Comparison of ENCODE assay signal across 12 cellular contexts in the genomic region with DNA sequence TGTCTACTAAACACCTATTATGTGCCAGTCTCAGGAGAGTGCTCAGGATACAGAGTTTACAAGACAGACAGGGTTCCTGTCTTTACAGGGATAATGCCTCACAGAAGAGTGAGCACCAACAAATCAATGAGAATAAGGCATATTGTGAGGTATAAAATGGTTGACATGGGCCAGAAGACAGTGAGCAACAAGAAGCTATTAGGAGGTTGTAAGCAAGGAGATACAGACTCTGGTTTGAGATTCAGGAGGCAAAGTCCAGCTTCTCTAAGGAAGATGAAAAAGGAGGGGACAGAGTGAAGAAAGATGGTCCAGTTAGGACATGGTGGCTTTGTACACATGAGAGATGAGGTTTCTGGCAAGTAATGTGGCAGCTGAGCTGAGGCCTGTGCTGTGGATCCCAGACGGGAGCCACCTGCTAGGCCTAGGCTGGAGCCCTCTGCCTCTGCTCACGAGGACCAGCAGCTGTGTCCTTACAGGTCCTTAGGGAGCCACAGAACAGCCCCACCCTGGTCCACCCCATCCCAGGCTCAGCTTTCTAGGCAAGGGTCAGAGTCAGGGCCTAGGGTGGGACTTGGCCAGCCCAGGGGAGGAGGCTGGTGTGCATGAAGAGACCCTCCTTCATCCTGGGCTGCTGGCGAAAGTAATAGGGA.
DNase-seq lines count a peak whose midpoint lies in the region; ATAC-seq and TF ChIP-seq lines count a peak whose summit lies in the region.
"Had no signal": no experiment of that assay in that cellular context is flagged by ENCODE, and none has a peak within 500 bp of the region (broad histone marks: within the 10 kb centered on the region; RNA-seq: fewer than 3 reads in every experiment).

No MANE protein-coding gene starts in this region.

- no peak for TF ChIP-seq CTCF in glutamatergic neuron (IDR thresholded peaks at IDR 0.05; ENCODE audit: partially characterized antibody, unreplicated experiment)
- no peak for TF ChIP-seq CTCF in transverse colon (IDR thresholded peaks at IDR 0.05)
- no peak for TF ChIP-seq CTCF in type B pancreatic cell (conservative IDR thresholded peaks at IDR 0.05)

- 73% methylated on average over 3 of the region's 3 CpGs; no CpG with 5 or more reads in 1 of the 2 donors for WGBS in transverse colon (ENCODE audit: low coverage in 1 of 2), 2 donors

- H3K4me3 Mint-ChIP-seq in glutamatergic neuron (ENCODE audit: unreplicated experiment) (peak overlapping the region; percentile 17), type B pancreatic cell (no peak overlapping the region)
- H3K4me3 Mint-ChIP-seq: stimulated activated naive B cell treated with anti-CD40 and anti-IgM and Interleukin-4, amounts not matched to agents 10 μg/mL and 1 μg/mL and 100 μg/mL, for 72 hours had no signal

- TF ChIP-seq POLR2A in transverse colon (IDR thresholded peaks at IDR 0.05) (no peak), GM18505 (IDR thresholded peaks at IDR 0.05; ENCODE audit: borderline replicate concordance, extremely low read depth, insufficient read depth, insufficient read length) (no peak)

- DNase-seq in HuH-7 (ENCODE audit: low spot score) (peak; percentile 20), glutamatergic neuron (no peak), retina (peak; percentile 16), AG08395 (ENCODE audit: low spot score) (no peak), transverse colon (no peak), type B pancreatic cell (ENCODE audit: extremely low spot score, unreplicated experiment) (no peak)
- DNase-seq: activated T-cell treated with anti-CD3 and anti-CD28 coated beads, Interleukin-2, amount 50 U/mL, for 48 hours; NCI-H446; stimulated activated naive B cell treated with anti-CD40 and anti-IgM and Interleukin-4, amounts not matched to agents 10 μg/mL and 1 μg/mL and 100 μg/mL, for 72 hours had no signal

- in situ Hi-C loops in transverse colon (cut with MboI; ENCODE audit: low pct_ligation_motif_present in 1 of 4, low pct_unique_long_range_greater_than_20kb in 1 of 4, low sequenced_read_pairs in 3 of 4) = no loop called here

- H3K4me1 ChIP-seq in BLaER1 treated with 17β-estradiol and CSF1 and Interleukin-3, amounts not matched to agents 10 nM and 100 nM = peaks cover 18 to 51% (median 46%) of the 10 kb centered on the region in 10 experiments
- no peaks in the 10 kb centered on the region for H3K4me1 ChIP-seq in transverse colon

- no peak overlapping the region; a peak in 1 of 22 replicates for H3K9ac ChIP-seq in BLaER1 treated with 17β-estradiol and CSF1 and Interleukin-3, amounts not matched to agents 10 nM and 100 nM

- no peaks in the 10 kb centered on the region for H3K36me3 ChIP-seq in BLaER1 treated with 17β-estradiol and CSF1 and Interleukin-3, amounts not matched to agents 10 nM and 100 nM
- no peaks in the 10 kb centered on the region for H3K36me3 ChIP-seq in transverse colon

- H3K9me3 Mint-ChIP-seq in glutamatergic neuron (ENCODE audit: unreplicated experiment) (peaks cover 6% of the 10 kb centered on the region), type B pancreatic cell (no peaks in the 10 kb centered on the region)
- H3K9me3 Mint-ChIP-seq: stimulated activated naive B cell treated with anti-CD40 and anti-IgM and Interleukin-4, amounts not matched to agents 10 μg/mL and 1 μg/mL and 100 μg/mL, for 72 hours had no signal

- no peaks in the 10 kb centered on the region for H3K27me3 ChIP-seq in BLaER1 treated with 17β-estradiol and CSF1 and Interleukin-3, amounts not matched to agents 10 nM and 100 nM
- H3K27me3 ChIP-seq in transverse colon = no peaks in the 10 kb centered on the region

- H3K27me3 Mint-ChIP-seq in glutamatergic neuron (ENCODE audit: unreplicated experiment) (peaks cover 11% of the 10 kb centered on the region), type B pancreatic cell (peaks cover 44% of the 10 kb centered on the region)
- H3K27me3 Mint-ChIP-seq: stimulated activated naive B cell treated with anti-CD40 and anti-IgM and Interleukin-4, amounts not matched to agents 10 μg/mL and 1 μg/mL and 100 μg/mL, for 72 hours had no signal

- H3K9me3 ChIP-seq in BLaER1 treated with 17β-estradiol and CSF1 and Interleukin-3, amounts not matched to agents 10 nM and 100 nM (replicated peaks in 1 of 11) = peaks cover 5 to 12% (median 11%) of the 10 kb centered on the region in 11 experiments; a peak in 18 of 22 replicates
- H3K9me3 ChIP-seq in transverse colon = no peaks in the 10 kb centered on the region

- H3K27ac ChIP-seq in BLaER1 treated with 17β-estradiol and CSF1 and Interleukin-3, amounts not matched to agents 10 nM and 100 nM = peak overlapping the region in 4 of 11 experiments; percentile 9 to 40 (median 18); a peak in 6 of 22 replicates
- no peak overlapping the region for H3K27ac ChIP-seq in transverse colon
- H3K27ac ChIP-seq: SK-N-MC had no signal

- TF ChIP-seq EP300 in transverse colon (IDR thresholded peaks at IDR 0.05; ENCODE audit: low read depth) = no peak

- no peak overlapping the region for H3K4me3 ChIP-seq in BLaER1 treated with 17β-estradiol and CSF1 and Interleukin-3, amounts not matched to agents 10 nM and 100 nM
- H3K4me3 ChIP-seq in transverse colon = no peak overlapping the region
- H3K4me3 ChIP-seq: SK-N-MC had no signal

- ATAC-seq in GM18505 (IDR thresholded peaks at IDR 0.05; ENCODE audit: unreplicated experiment) = no peak

- H3K4me2 ChIP-seq in BLaER1 treated with 17β-estradiol and CSF1 and Interleukin-3, amounts not matched to agents 10 nM and 100 nM = peak overlapping the region; percentile 36 to 76 (median 71); a peak in 21 of 22 replicates

- no peaks in the 10 kb centered on the region for H4K20me1 ChIP-seq in BLaER1 treated with 17β-estradiol and CSF1 and Interleukin-3, amounts not matched to agents 10 nM and 100 nM

- H3K36me3 Mint-ChIP-seq in glutamatergic neuron (ENCODE audit: unreplicated experiment) (peaks cover 14% of the 10 kb centered on the region), type B pancreatic cell (no peaks in the 10 kb centered on the region)
- H3K36me3 Mint-ChIP-seq: stimulated activated naive B cell treated with anti-CD40 and anti-IgM and Interleukin-4, amounts not matched to agents 10 μg/mL and 1 μg/mL and 100 μg/mL, for 72 hours had no signal

- H3K27ac Mint-ChIP-seq in glutamatergic neuron (ENCODE audit: unreplicated experiment) = peak overlapping the region; percentile 70
- no peak overlapping the region for H3K27ac Mint-ChIP-seq in type B pancreatic cell

- intact Hi-C loops in transverse colon (cut with DNase I; ENCODE audit: low total_unique reads) = no loop called here

- H3K4me1 Mint-ChIP-seq in glutamatergic neuron (ENCODE audit: low read depth, unreplicated experiment) (peaks cover 8% of the 10 kb centered on the region), type B pancreatic cell (ENCODE audit: unreplicated experiment) (no peaks in the 10 kb centered on the region)

Comparison
In these comparisons a context has a peak if more than half of its experiments do, and no peak if none do; other contexts are left out.
1. DNase-seq: peak in HuH-7 (single experiment) and retina (single experiment); none in glutamatergic neuron (single experiment), AG08395 (single experiment), transverse colon (single experiment) and type B pancreatic cell (single experiment).